Comparison of ENCODE assay signal across 8 cellular contexts in genomic region chr19:42652021-42652420, GRCh38. TPM values are rescaled to one million over a fixed set of nuclear protein-coding genes. Genes with fewer than 3 reads are reported as not detected.
"Had no signal": no experiment of that assay in that cellular context is flagged by ENCODE, and none has a peak within 500 bp of the region (broad histone marks: within the 10 kb centered on the region; RNA-seq: fewer than 3 reads in every experiment).

No MANE protein-coding gene starts in this region.

- ATAC-seq: GM12878 had no signal

- DNase-seq: GDM1, GF-D8 had no signal

- H3K4me3 ChIP-seq: GM12878 had no signal

- FAIRE-seq: G401.6, GM12878, GM12891, GM12892, GM18507, GM19239 had no signal

RNA-seq across cellular contexts. Expression of gene CEACAM8, which starts 57.3 kb away (rescaled TPM):
- total RNA-seq: GM12878 had no signal
